ENCODE assay signal across 20 cellular contexts in genomic region chr20:3660262-3661059, GRCh38. TPM values are rescaled to one million over a fixed set of nuclear protein-coding genes. Genes with fewer than 3 reads are reported as not detected.
DNase-seq lines count a peak whose midpoint lies in the region; ATAC-seq and TF ChIP-seq lines count a peak whose summit lies in the region.
"Had no signal": no experiment of that assay in that cellular context is flagged by ENCODE, and none has a peak within 500 bp of the region (broad histone marks: within the 10 kb centered on the region; RNA-seq: fewer than 3 reads in every experiment).

No MANE protein-coding gene starts in this region.

- no peaks in the 10 kb centered on the region for H3K36me3 Mint-ChIP-seq in activated CD8-positive, alpha-beta memory T cell treated with anti-CD3 and anti-CD28 coated beads, Interleukin-2, amount 10 ng/mL, durations not matched to agents 7 days and 5 days
- H3K36me3 Mint-ChIP-seq in Caco-2 (ENCODE audit: insufficient read depth, unreplicated experiment) = no peaks in the 10 kb centered on the region
- H3K36me3 Mint-ChIP-seq: activated naive CD8-positive, alpha-beta T cell treated with anti-CD3 and anti-CD28 coated beads for 36 hours had no signal

- H3K27ac ChIP-seq in HUES48 (ENCODE audit: low read depth, low read length) = no peak overlapping the region
- no peak overlapping the region for H3K27ac ChIP-seq in esophagus muscularis mucosa (replicated peaks in 1 of 4)
- H3K27ac ChIP-seq in suprapubic skin = no peak overlapping the region
- H3K27ac ChIP-seq: KMS-11 had no signal

- no peak overlapping the region for H3K27ac Mint-ChIP-seq in activated CD8-positive, alpha-beta memory T cell treated with anti-CD3 and anti-CD28 coated beads, Interleukin-2, amount 10 ng/mL, durations not matched to agents 7 days and 5 days
- H3K27ac Mint-ChIP-seq in Caco-2 (ENCODE audit: unreplicated experiment) = no peak overlapping the region
- H3K27ac Mint-ChIP-seq: activated naive CD8-positive, alpha-beta T cell treated with anti-CD3 and anti-CD28 coated beads for 36 hours; mesothelial cell of epicardium had no signal

- H3K9ac ChIP-seq in HUES48 (ENCODE audit: low read depth, low read length) = no peak overlapping the region
- H3K9ac ChIP-seq: KMS-11 had no signal

- H3K9me3 ChIP-seq in HUES48 (ENCODE audit: control insufficient read depth, insufficient read depth, low read length) (no peaks in the 10 kb centered on the region), esophagus muscularis mucosa (no peaks in the 10 kb centered on the region), suprapubic skin (no peaks in the 10 kb centered on the region), Caco-2 (no peaks in the 10 kb centered on the region)

- TF ChIP-seq EP300 in esophagus muscularis mucosa (IDR thresholded peaks at IDR 0.05) = no peak
- TF ChIP-seq EP300 in suprapubic skin (IDR thresholded peaks at IDR 0.05) = no peak

- H3K9me3 Mint-ChIP-seq in activated CD8-positive, alpha-beta memory T cell treated with anti-CD3 and anti-CD28 coated beads, Interleukin-2, amount 10 ng/mL, durations not matched to agents 7 days and 5 days (ENCODE audit: low read depth) = no peaks in the 10 kb centered on the region
- H3K9me3 Mint-ChIP-seq in Caco-2 (ENCODE audit: unreplicated experiment) = no peaks in the 10 kb centered on the region
- H3K9me3 Mint-ChIP-seq: activated naive CD8-positive, alpha-beta T cell treated with anti-CD3 and anti-CD28 coated beads for 36 hours; mesothelial cell of epicardium had no signal

- TF ChIP-seq CTCF in esophagus muscularis mucosa (IDR thresholded peaks at IDR 0.05) (no peak), suprapubic skin (IDR thresholded peaks at IDR 0.05) (no peak), Caco-2 (IDR thresholded peaks at IDR 0.05; ENCODE audit: insufficient read depth in 1 of 2, low read depth in 1 of 2, low read length in 1 of 2, severe bottlenecking in 1 of 2, unreplicated experiment in 1 of 2) (no peak)

- CTCF ChIA-PET in activated CD8-positive, alpha-beta memory T cell treated with anti-CD3 and anti-CD28 coated beads, Interleukin-2, amount 10 ng/mL, durations not matched to agents 7 days and 5 days (lab: Charles Lee) = no interaction called here
- CTCF ChIA-PET in Caco-2 (lab: Charles Lee) = interaction anchor here (1.1 kb wide), 1 partner anchor 16 kb away, joined by 3 read pairs; no protein-coding TSS in a partner anchor

- no peak overlapping the region for H3K4me3 Mint-ChIP-seq in activated CD8-positive, alpha-beta memory T cell treated with anti-CD3 and anti-CD28 coated beads, Interleukin-2, amount 10 ng/mL, durations not matched to agents 7 days and 5 days
- H3K4me3 Mint-ChIP-seq in Caco-2 (ENCODE audit: unreplicated experiment) = no peak overlapping the region
- H3K4me3 Mint-ChIP-seq: activated naive CD8-positive, alpha-beta T cell treated with anti-CD3 and anti-CD28 coated beads for 36 hours had no signal

- no TSS peak for BruUV-seq in Caco-2 (replicated peaks; lab: Mats Ljungman, UMichigan)

- H3K27me3 ChIP-seq in HUES48 (ENCODE audit: control insufficient read depth, insufficient read depth, low read length) = peaks cover 56% of the 10 kb centered on the region
- peaks cover 0 to 55% (median 16%) of the 10 kb centered on the region in 4 donors for H3K27me3 ChIP-seq in esophagus muscularis mucosa
- H3K27me3 ChIP-seq in suprapubic skin = peaks cover 58% of the 10 kb centered on the region
- no peaks in the 10 kb centered on the region for H3K27me3 ChIP-seq in Caco-2 (replicated peaks; ENCODE audit: control insufficient read depth, insufficient read depth, low read length)

- TF ChIP-seq POLR2A in esophagus muscularis mucosa (IDR thresholded peaks at IDR 0.05; ENCODE audit: low read depth) (no peak), suprapubic skin (IDR thresholded peaks at IDR 0.05) (no peak)

- H3K36me3 ChIP-seq in HUES48 (ENCODE audit: control insufficient read depth, insufficient read depth, low read length) (no peaks in the 10 kb centered on the region), esophagus muscularis mucosa (no peaks in the 10 kb centered on the region), suprapubic skin (no peaks in the 10 kb centered on the region), Caco-2 (ENCODE audit: control insufficient read depth, insufficient read depth, low read length) (no peaks in the 10 kb centered on the region)

- intact Hi-C loops in esophagus muscularis mucosa (cut with DNase I) = no loop called here
- intact Hi-C loops in Caco-2 (cut with micrococcal nuclease; ENCODE audit: unreplicated experiment) = no loop called here

- no peak for ATAC-seq in activated CD8-positive, alpha-beta memory T cell treated with anti-CD3 and anti-CD28 coated beads, Interleukin-2, amount 10 ng/mL, durations not matched to agents 7 days and 5 days
- ATAC-seq in HG02623 (IDR thresholded peaks at IDR 0.05; ENCODE audit: unreplicated experiment) = no peak

- DNase-seq in activated CD8-positive, alpha-beta memory T cell treated with anti-CD3 and anti-CD28 coated beads, Interleukin-2, amount 50 U/mL, for 48 hours = peak; percentile 52
- no peak for DNase-seq in activated CD8-positive, alpha-beta memory T cell treated with anti-CD3 and anti-CD28 coated beads, Interleukin-2, amount 10 ng/mL, durations not matched to agents 7 days and 5 days
- DNase-seq in esophagus muscularis mucosa (ENCODE audit: extremely low spot score) (no peak), suprapubic skin (ENCODE audit: low spot score in 2 of 2) (peak in 1 of 2 donors; percentile 55), Caco-2 (no peak), activated gamma-delta T cell treated with Interleukin-2 at 50 U/mL for 16 hours (no peak)
- DNase-seq: activated CD4-positive, alpha-beta T cell treated with anti-CD3 and anti-CD28 coated beads for 1 hour; activated naive CD8-positive, alpha-beta T cell treated with anti-CD3 and anti-CD28 coated beads for 36 hours; GDM1; NCI-H1092 treated with DMSO at 0.1 percent for 48 hours; NK-92 treated with Interleukin-12 subunit alpha and Interleukin-12 subunit beta, amount 100 ng/mL, for 24 hours; SHP77; stimulated activated CD4-positive, alpha-beta T cell treated with anti-CD3 and anti-CD28 coated beads, Interleukin-4, amount 100 ng/mL, for 24 hours; trophoblast cell had no signal

- H3K4me3 ChIP-seq in HUES48 (ENCODE audit: low read depth, low read length) (peak overlapping the region; percentile 9; the same call in 1 of the 2 replicates), esophagus muscularis mucosa (peak overlapping the region; percentile 24 to 39 (median 32)), suprapubic skin (peak overlapping the region; percentile 39), Caco-2 (ENCODE audit: low read depth, low read length) (no peak overlapping the region)

- POLR2A ChIA-PET in Caco-2 (lab: Charles Lee) = no interaction called here

- peaks cover 67% of the 10 kb centered on the region for H3K27me3 Mint-ChIP-seq in activated CD8-positive, alpha-beta memory T cell treated with anti-CD3 and anti-CD28 coated beads, Interleukin-2, amount 10 ng/mL, durations not matched to agents 7 days and 5 days
- peaks cover 3% of the 10 kb centered on the region for H3K27me3 Mint-ChIP-seq in Caco-2 (ENCODE audit: insufficient read depth, unreplicated experiment)

- H3K4me1 ChIP-seq in HUES48 (ENCODE audit: control insufficient read depth, insufficient read depth, low read length) (no peaks in the 10 kb centered on the region), esophagus muscularis mucosa (peaks cover 4 to 15% (median 13%) of the 10 kb centered on the region in 4 donors), suprapubic skin (peaks cover 11% of the 10 kb centered on the region), Caco-2 (no peaks in the 10 kb centered on the region)

- H3K4me1 Mint-ChIP-seq in activated CD8-positive, alpha-beta memory T cell treated with anti-CD3 and anti-CD28 coated beads, Interleukin-2, amount 10 ng/mL, durations not matched to agents 7 days and 5 days = peaks cover 35% of the 10 kb centered on the region
- H3K4me1 Mint-ChIP-seq in Caco-2 (ENCODE audit: low read depth, unreplicated experiment) = no peaks in the 10 kb centered on the region

- 2% methylated on average over 19 of the region's 75 CpGs for WGBS in esophagus muscularis mucosa
- WGBS in suprapubic skin = 14% methylated on average over 1 of the region's 75 CpGs

RNA-seq across cellular contexts. Expression of gene GFRA4, which starts 2.7 kb away (rescaled TPM):
- total RNA-seq in activated CD8-positive, alpha-beta memory T cell treated with anti-CD3 and anti-CD28 coated beads, Interleukin-2, amount 10 ng/mL, durations not matched to agents 7 days and 5 days = not detected
- total RNA-seq in esophagus muscularis mucosa (not detected), suprapubic skin (not detected), Caco-2 (2022) (not detected in 2 replicates)
- total RNA-seq: activated naive CD8-positive, alpha-beta T cell treated with anti-CD3 and anti-CD28 coated beads for 36 hours; frontal cortex; mesothelial cell of epicardium; T-helper 2 cell treated with Interferon-gamma antibody and Interleukin-4, amounts not matched to agents 100 ng/mL and 5 ng/mL, for 36 hours had no signal

RNA-seq across cellular contexts. Expression of gene ADAM33, which starts 21.3 kb away (rescaled TPM):
- not detected for total RNA-seq in activated CD8-positive, alpha-beta memory T cell treated with anti-CD3 and anti-CD28 coated beads, Interleukin-2, amount 10 ng/mL, durations not matched to agents 7 days and 5 days
- 100 to 1,000 TPM in 1 of 4 donors, 10 to 100 TPM in 3; 45.4 to 144 (median 64.4) TPM for total RNA-seq in esophagus muscularis mucosa
- 10 to 100 TPM in 3 of 4 donors, 1 to 10 TPM in 1; 6.3 to 24.3 (median 13.4) TPM for total RNA-seq in suprapubic skin
- 0.12 and 0.23 TPM in 2 replicates for total RNA-seq in Caco-2 (2022)
- total RNA-seq: activated naive CD8-positive, alpha-beta T cell treated with anti-CD3 and anti-CD28 coated beads for 36 hours; T-helper 2 cell treated with Interferon-gamma antibody and Interleukin-4, amounts not matched to agents 100 ng/mL and 5 ng/mL, for 36 hours had no signal

RNA-seq across cellular contexts. Expression of gene SIGLEC1, which starts 51.9 kb away (rescaled TPM):
- not detected for total RNA-seq in activated CD8-positive, alpha-beta memory T cell treated with anti-CD3 and anti-CD28 coated beads, Interleukin-2, amount 10 ng/mL, durations not matched to agents 7 days and 5 days
- 10 to 100 TPM; 13.1 to 18.7 (median 13.8) TPM for total RNA-seq in esophagus muscularis mucosa
- total RNA-seq in suprapubic skin = 1 to 10 TPM in 2 of 4 donors, under 1 TPM in 2; 0.60 to 3.5 (median 1.1) TPM
- not detected in 2 replicates for total RNA-seq in Caco-2 (2022)
- total RNA-seq: activated naive CD8-positive, alpha-beta T cell treated with anti-CD3 and anti-CD28 coated beads for 36 hours; T-helper 2 cell treated with Interferon-gamma antibody and Interleukin-4, amounts not matched to agents 100 ng/mL and 5 ng/mL, for 36 hours had no signal
